Comparison of ENCODE assay signal across 8 cellular contexts in genomic region chr4:153345011-153345981, GRCh38. TPM values are rescaled to one million over a fixed set of nuclear protein-coding genes. Genes with fewer than 3 reads are reported as not detected.
A peak's percentile ranks its signal among the peaks of the same experiment; 100 is the strongest.
DNase-seq lines count a peak whose midpoint lies in the region; ATAC-seq and TF ChIP-seq lines count a peak whose summit lies in the region.

No MANE protein-coding gene starts in this region.

- intact Hi-C loops in natural killer cell (cut with micrococcal nuclease), result loop anchor here (1.0 to 2.0 kb wide), 2 partner anchors 88 to 405 kb away; no protein-coding TSS in a partner anchor

- no peak overlapping the region for H3K27ac ChIP-seq in stomach smooth muscle (ENCODE audit: low read length)

- no peaks in the 10 kb centered on the region for H3K9me3 ChIP-seq in stomach smooth muscle (ENCODE audit: control insufficient read depth in 2 of 2, low read length in 2 of 2)

- peaks cover 8 to 10% of the 10 kb centered on the region in 2 donors for H3K4me1 Mint-ChIP-seq in natural killer cell

- ATAC-seq in GM18907 (IDR thresholded peaks at IDR 0.05; ENCODE audit: unreplicated experiment) (peak; percentile 38), HG03175 (IDR thresholded peaks at IDR 0.05; ENCODE audit: unreplicated experiment) (peak; percentile 55), esophagus mucosa (peak; percentile 58), natural killer cell (peak; percentile 32 to 42 (median 40))

- peak overlapping the region; percentile 89 for H3K4me3 Mint-ChIP-seq in natural killer cell

- no peaks in the 10 kb centered on the region for H3K27me3 ChIP-seq in stomach smooth muscle (ENCODE audit: control insufficient read depth in 1 of 2, insufficient read depth in 2 of 2, low read length in 2 of 2)

- H3K9ac ChIP-seq in stomach smooth muscle (ENCODE audit: low read length in 2 of 2), result peak overlapping the region; percentile 51 to 62

- peak overlapping the region; percentile 84 to 88 for H3K4me3 ChIP-seq in stomach smooth muscle (ENCODE audit: low read length in 2 of 2)

- peak; percentile 65 for DNase-seq in AG20443 (ENCODE audit: low spot score)
- DNase-seq in NCI-H748 (lab: John Stamatoyannopoulos, UW; ENCODE audit: unreplicated experiment), result peak; percentile 60
- peak; percentile 8 to 32 (median 26) for DNase-seq in activated CD8-positive, alpha-beta memory T cell treated with anti-CD3 and anti-CD28 coated beads for 48 hours (ENCODE audit: low read depth in 2 of 3, low spot score in 2 of 3)
- peak; percentile 19 for DNase-seq in natural killer cell

- H3K4me1 ChIP-seq in stomach smooth muscle (ENCODE audit: control insufficient read depth, insufficient read depth, low read length), result peaks cover 13% of the 10 kb centered on the region

- H3K36me3 ChIP-seq in stomach smooth muscle (ENCODE audit: control insufficient read depth in 2 of 2, insufficient read depth in 2 of 2, low read length in 2 of 2), result no peaks in the 10 kb centered on the region

- no peaks in the 10 kb centered on the region for H3K36me3 Mint-ChIP-seq in natural killer cell

- no peaks in the 10 kb centered on the region for H3K9me3 Mint-ChIP-seq in natural killer cell

- peak overlapping the region in 1 of 2 donors; percentile 22 for H3K27ac Mint-ChIP-seq in natural killer cell

- no peak for TF ChIP-seq CTCF in natural killer cell (IDR thresholded peaks at IDR 0.05)

- H3K27me3 Mint-ChIP-seq in natural killer cell (ENCODE audit: low read depth in 2 of 2), result peaks cover 0 to 18% of the 10 kb centered on the region in 2 donors

RNA-seq across cellular contexts. Expression of gene MND1, which starts 0.8 kb away (rescaled TPM):
- total RNA-seq in esophagus mucosa (4.4 TPM), natural killer cell (under 1 TPM in 1 of 3 donors, not detected in 2; 0.33 TPM)
